ENCODE assay signal across 17 cellular contexts in genomic region chr3:61646851-61647525, GRCh38.
"Had no signal": no experiment of that assay in that cellular context is flagged by ENCODE, and none has a peak within 500 bp of the region (broad histone marks: within the 10 kb centered on the region; RNA-seq: fewer than 3 reads in every experiment).

No MANE protein-coding gene starts in this region.

- ATAC-seq: gastrocnemius medialis; left cardiac atrium; naive thymus-derived CD8-positive, alpha-beta T cell had no signal

- H3K4me3 Mint-ChIP-seq: naive thymus-derived CD8-positive, alpha-beta T cell had no signal

- DNase-seq: central memory CD4-positive, alpha-beta T cell; effector memory CD4-positive, alpha-beta T cell; erythroblast; gastrocnemius medialis; kidney; left cardiac atrium; mammary epithelial cell; naive thymus-derived CD8-positive, alpha-beta T cell; small intestine; stimulated activated CD4-positive, alpha-beta T cell treated with anti-CD3 and anti-CD28 coated beads, Interleukin-12 subunit alpha, Interleukin-12 subunit beta, amount 100 ng/mL, for 4 hours; stimulated activated naive CD4-positive, alpha-beta T cell; stomach; substantia nigra; transverse colon had no signal

- H3K4me1 Mint-ChIP-seq: naive thymus-derived CD8-positive, alpha-beta T cell had no signal

- H3K4me3 ChIP-seq: coronary artery, gastrocnemius medialis, right atrium auricular region, stomach, thoracic aorta, transverse colon had no signal
